ENCODE assay signal across 1 cellular context in the genomic region with DNA sequence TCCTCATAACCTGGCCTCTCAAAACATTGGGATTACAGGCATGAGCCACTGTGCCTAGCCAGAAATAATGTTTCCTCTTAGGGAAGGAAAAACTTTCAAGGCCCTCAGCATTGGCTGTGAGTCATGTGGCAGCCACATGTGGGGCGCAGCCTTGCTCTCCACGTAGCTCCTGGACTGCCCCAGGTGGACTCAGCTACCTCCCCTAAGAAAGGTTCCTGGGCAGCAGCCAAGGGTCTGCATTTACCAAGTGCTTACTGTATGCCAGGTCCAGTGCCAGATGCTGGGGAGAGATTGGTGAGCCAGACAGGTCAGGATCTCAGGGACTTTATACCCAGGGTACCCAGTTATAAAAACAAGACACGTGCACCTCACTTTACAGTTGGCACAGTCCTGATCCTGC.
TF ChIP-seq lines count a peak whose summit lies in the region.

No MANE protein-coding gene starts in this region.

TF ChIP-seq in HCT116, 20 proteins besides CTCF, POLR2A, EP300 and RAD21 (continued from another document):
- TF ChIP-seq ELF1 (IDR thresholded peaks at IDR 0.05; ENCODE audit: borderline replicate concordance, low read depth) (no peak), SIN3A (IDR thresholded peaks at IDR 0.05; ENCODE audit: low read depth) (no peak), CEBPB (IDR thresholded peaks at IDR 0.05; ENCODE audit: low read depth) (no peak), CBX3 (IDR thresholded peaks at IDR 0.05; ENCODE audit: low read depth) (no peak), SRF (IDR thresholded peaks at IDR 0.05; ENCODE audit: low read depth) (no peak), FOSL1 (IDR thresholded peaks at IDR 0.05; ENCODE audit: low read depth) (no peak), POLR2AphosphoS5 (IDR thresholded peaks at IDR 0.05; ENCODE audit: low read depth, low read length) (no peak), ZFX (IDR thresholded peaks at IDR 0.05) (no peak), ZNF274 (IDR thresholded peaks at IDR 0.05; ENCODE audit: low read depth, low read length) (no peak), EZH2phosphoT487 (IDR thresholded peaks at IDR 0.05; ENCODE audit: borderline replicate concordance) (no peak), YY1 (IDR thresholded peaks at IDR 0.05; ENCODE audit: extremely low read depth, insufficient replicate concordance, low read depth, low read length) (no peak)
- TF ChIP-seq, protein P1, sequence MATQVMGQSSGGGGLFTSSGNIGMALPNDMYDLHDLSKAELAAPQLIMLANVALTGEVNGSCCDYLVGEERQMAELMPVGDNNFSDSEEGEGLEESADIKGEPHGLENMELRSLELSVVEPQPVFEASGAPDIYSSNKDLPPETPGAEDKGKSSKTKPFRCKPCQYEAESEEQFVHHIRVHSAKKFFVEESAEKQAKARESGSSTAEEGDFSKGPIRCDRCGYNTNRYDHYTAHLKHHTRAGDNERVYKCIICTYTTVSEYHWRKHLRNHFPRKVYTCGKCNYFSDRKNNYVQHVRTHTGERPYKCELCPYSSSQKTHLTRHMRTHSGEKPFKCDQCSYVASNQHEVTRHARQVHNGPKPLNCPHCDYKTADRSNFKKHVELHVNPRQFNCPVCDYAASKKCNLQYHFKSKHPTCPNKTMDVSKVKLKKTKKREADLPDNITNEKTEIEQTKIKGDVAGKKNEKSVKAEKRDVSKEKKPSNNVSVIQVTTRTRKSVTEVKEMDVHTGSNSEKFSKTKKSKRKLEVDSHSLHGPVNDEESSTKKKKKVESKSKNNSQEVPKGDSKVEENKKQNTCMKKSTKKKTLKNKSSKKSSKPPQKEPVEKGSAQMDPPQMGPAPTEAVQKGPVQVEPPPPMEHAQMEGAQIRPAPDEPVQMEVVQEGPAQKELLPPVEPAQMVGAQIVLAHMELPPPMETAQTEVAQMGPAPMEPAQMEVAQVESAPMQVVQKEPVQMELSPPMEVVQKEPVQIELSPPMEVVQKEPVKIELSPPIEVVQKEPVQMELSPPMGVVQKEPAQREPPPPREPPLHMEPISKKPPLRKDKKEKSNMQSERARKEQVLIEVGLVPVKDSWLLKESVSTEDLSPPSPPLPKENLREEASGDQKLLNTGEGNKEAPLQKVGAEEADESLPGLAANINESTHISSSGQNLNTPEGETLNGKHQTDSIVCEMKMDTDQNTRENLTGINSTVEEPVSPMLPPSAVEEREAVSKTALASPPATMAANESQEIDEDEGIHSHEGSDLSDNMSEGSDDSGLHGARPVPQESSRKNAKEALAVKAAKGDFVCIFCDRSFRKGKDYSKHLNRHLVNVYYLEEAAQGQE (IDR thresholded peaks at IDR 0.05; ENCODE audit: low read depth), result no peak
- TF ChIP-seq, protein P2, sequence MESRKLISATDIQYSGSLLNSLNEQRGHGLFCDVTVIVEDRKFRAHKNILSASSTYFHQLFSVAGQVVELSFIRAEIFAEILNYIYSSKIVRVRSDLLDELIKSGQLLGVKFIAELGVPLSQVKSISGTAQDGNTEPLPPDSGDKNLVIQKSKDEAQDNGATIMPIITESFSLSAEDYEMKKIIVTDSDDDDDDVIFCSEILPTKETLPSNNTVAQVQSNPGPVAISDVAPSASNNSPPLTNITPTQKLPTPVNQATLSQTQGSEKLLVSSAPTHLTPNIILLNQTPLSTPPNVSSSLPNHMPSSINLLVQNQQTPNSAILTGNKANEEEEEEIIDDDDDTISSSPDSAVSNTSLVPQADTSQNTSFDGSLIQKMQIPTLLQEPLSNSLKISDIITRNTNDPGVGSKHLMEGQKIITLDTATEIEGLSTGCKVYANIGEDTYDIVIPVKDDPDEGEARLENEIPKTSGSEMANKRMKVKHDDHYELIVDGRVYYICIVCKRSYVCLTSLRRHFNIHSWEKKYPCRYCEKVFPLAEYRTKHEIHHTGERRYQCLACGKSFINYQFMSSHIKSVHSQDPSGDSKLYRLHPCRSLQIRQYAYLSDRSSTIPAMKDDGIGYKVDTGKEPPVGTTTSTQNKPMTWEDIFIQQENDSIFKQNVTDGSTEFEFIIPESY (IDR thresholded peaks at IDR 0.05; ENCODE audit: extremely low read depth, insufficient replicate concordance, low read length), result no peak
- TF ChIP-seq, protein P3, sequence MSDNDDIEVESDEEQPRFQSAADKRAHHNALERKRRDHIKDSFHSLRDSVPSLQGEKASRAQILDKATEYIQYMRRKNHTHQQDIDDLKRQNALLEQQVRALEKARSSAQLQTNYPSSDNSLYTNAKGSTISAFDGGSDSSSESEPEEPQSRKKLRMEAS (IDR thresholded peaks at IDR 0.05), result no peak
- TF ChIP-seq, protein P4, sequence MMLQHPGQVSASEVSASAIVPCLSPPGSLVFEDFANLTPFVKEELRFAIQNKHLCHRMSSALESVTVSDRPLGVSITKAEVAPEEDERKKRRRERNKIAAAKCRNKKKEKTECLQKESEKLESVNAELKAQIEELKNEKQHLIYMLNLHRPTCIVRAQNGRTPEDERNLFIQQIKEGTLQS (IDR thresholded peaks at IDR 0.05), result no peak
